ENCODE assay signal across 29 cellular contexts in the genomic region with DNA sequence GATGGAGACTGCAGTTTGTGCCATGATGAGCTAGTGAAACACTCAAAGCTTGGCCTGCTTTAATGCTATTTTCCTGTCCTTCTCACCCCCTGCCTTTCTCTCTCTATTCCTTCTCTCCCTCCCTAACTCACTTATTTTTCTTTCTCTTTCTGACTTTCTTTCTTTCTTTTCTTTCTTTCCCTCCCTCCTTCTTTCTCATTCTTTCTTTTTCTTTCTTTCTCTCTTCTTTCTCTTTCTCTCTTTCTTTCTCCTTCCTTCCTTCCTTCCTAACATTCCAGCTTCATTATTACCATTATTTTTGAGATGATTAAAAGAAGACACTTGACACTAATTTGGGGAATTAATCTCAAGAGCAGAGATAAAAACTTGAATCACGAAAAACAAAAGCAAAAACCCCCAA.
"Had no signal": no experiment of that assay in that cellular context is flagged by ENCODE, and none has a peak within 500 bp of the region (broad histone marks: within the 10 kb centered on the region; RNA-seq: fewer than 3 reads in every experiment).

No MANE protein-coding gene starts in this region.

- H3K27me3 Mint-ChIP-seq: type B pancreatic cell had no signal

- H3K36me3 ChIP-seq: stomach, suprapubic skin, thoracic aorta, thyroid gland, tibial artery, tibial nerve, transverse colon, upper lobe of left lung, upper lobe of right lung, uterus, vagina had no signal

- H3K9me3 Mint-ChIP-seq: stimulated activated effector memory CD8-positive, alpha-beta T cell treated with anti-CD3 and anti-CD28 coated beads, Interleukin-12 subunit alpha, Interleukin-12 subunit beta, amount 100 ng/mL, for 72 hours; stimulated activated memory B cell treated with anti-CD40 and anti-IgM and Interleukin-4, amounts not matched to agents 10 μg/mL and 1 μg/mL and 100 μg/mL, for 72 hours; stimulated activated naive B cell treated with anti-CD40 and anti-IgM and Interleukin-4, amounts not matched to agents 10 μg/mL and 1 μg/mL and 100 μg/mL, for 72 hours; stimulated activated naive CD8-positive, alpha-beta T cell treated with anti-CD3 and anti-CD28 coated beads, Interleukin-15, amount 100 ng/mL, for 72 hours; stimulated activated naive CD8-positive, alpha-beta T cell treated with anti-CD3 and anti-CD28 coated beads, Interleukin-15, Interleukin-2, amounts not matched to agents 100 ng/mL and 50 ng/mL, for 24 hours; type B pancreatic cell had no signal

- H3K4me1 ChIP-seq: testis, upper lobe of left lung, upper lobe of right lung, uterus had no signal

- H3K4me3 ChIP-seq: stomach, suprapubic skin, testis, thoracic aorta, thyroid gland, tibial artery, tibial nerve, transverse colon, upper lobe of left lung, upper lobe of right lung, uterus, vagina had no signal

- H3K4me3 Mint-ChIP-seq: stimulated activated effector memory CD8-positive, alpha-beta T cell treated with anti-CD3 and anti-CD28 coated beads, Interleukin-12 subunit alpha, Interleukin-12 subunit beta, amount 100 ng/mL, for 72 hours; stimulated activated memory B cell treated with anti-CD40 and anti-IgM and Interleukin-4, amounts not matched to agents 10 μg/mL and 1 μg/mL and 100 μg/mL, for 72 hours; stimulated activated naive B cell treated with anti-CD40 and anti-IgM and Interleukin-4, amounts not matched to agents 10 μg/mL and 1 μg/mL and 100 μg/mL, for 72 hours; stimulated activated naive CD8-positive, alpha-beta T cell treated with anti-CD3 and anti-CD28 coated beads, Interleukin-15, amount 100 ng/mL, for 72 hours; stimulated activated naive CD8-positive, alpha-beta T cell treated with anti-CD3 and anti-CD28 coated beads, Interleukin-15, Interleukin-2, amounts not matched to agents 100 ng/mL and 50 ng/mL, for 24 hours; type B pancreatic cell had no signal

- H3K4me1 Mint-ChIP-seq: stimulated activated effector memory CD8-positive, alpha-beta T cell treated with anti-CD3 and anti-CD28 coated beads, Interleukin-12 subunit alpha, Interleukin-12 subunit beta, amount 100 ng/mL, for 72 hours; stimulated activated memory B cell treated with anti-CD40 and anti-IgM and Interleukin-4, amounts not matched to agents 10 μg/mL and 1 μg/mL and 100 μg/mL, for 72 hours; stimulated activated naive B cell treated with anti-CD40 and anti-IgM and Interleukin-4, amounts not matched to agents 10 μg/mL and 1 μg/mL and 100 μg/mL, for 72 hours; stimulated activated naive CD8-positive, alpha-beta T cell treated with anti-CD3 and anti-CD28 coated beads, Interleukin-15, amount 100 ng/mL, for 72 hours had no signal

- ATAC-seq: stimulated activated effector memory CD8-positive, alpha-beta T cell treated with anti-CD3 and anti-CD28 coated beads, Interleukin-12 subunit alpha, Interleukin-12 subunit beta, amount 100 ng/mL, for 72 hours; stimulated activated memory B cell treated with anti-CD40 and anti-IgM and Interleukin-4, amounts not matched to agents 10 μg/mL and 1 μg/mL and 100 μg/mL, for 72 hours; stimulated activated naive B cell treated with anti-CD40 and anti-IgM and Interleukin-4, amounts not matched to agents 10 μg/mL and 1 μg/mL and 100 μg/mL, for 72 hours; stimulated activated naive CD8-positive, alpha-beta T cell treated with anti-CD3 and anti-CD28 coated beads, Interleukin-15, amount 100 ng/mL, for 72 hours; stimulated activated naive CD8-positive, alpha-beta T cell treated with anti-CD3 and anti-CD28 coated beads, Interleukin-15, Interleukin-2, amounts not matched to agents 100 U/mL and 50 U/mL, for 24 hours; upper lobe of right lung had no signal

- FAIRE-seq: urothelium cell line had no signal

- H3K27ac Mint-ChIP-seq: stimulated activated effector memory CD8-positive, alpha-beta T cell treated with anti-CD3 and anti-CD28 coated beads, Interleukin-12 subunit alpha, Interleukin-12 subunit beta, amount 100 ng/mL, for 72 hours; stimulated activated memory B cell treated with anti-CD40 and anti-IgM and Interleukin-4, amounts not matched to agents 10 μg/mL and 1 μg/mL and 100 μg/mL, for 72 hours; stimulated activated naive B cell treated with anti-CD40 and anti-IgM and Interleukin-4, amounts not matched to agents 10 μg/mL and 1 μg/mL and 100 μg/mL, for 72 hours; stimulated activated naive CD8-positive, alpha-beta T cell treated with anti-CD3 and anti-CD28 coated beads, Interleukin-15, amount 100 ng/mL, for 72 hours; stimulated activated naive CD8-positive, alpha-beta T cell treated with anti-CD3 and anti-CD28 coated beads, Interleukin-15, Interleukin-2, amounts not matched to agents 100 ng/mL and 50 ng/mL, for 24 hours; type B pancreatic cell had no signal

- DNase-seq: stimulated activated CD4-positive, alpha-beta T cell treated with anti-CD3 and anti-CD28 coated beads, Interleukin-2, amount 100 ng/mL, for 48 hours; stimulated activated CD4-positive, alpha-beta T cell treated with anti-CD3 and anti-CD28 coated beads, Interleukin-4, amount 100 ng/mL, for 1 hour; stimulated activated CD4-positive, alpha-beta T cell treated with anti-CD3 and anti-CD28 coated beads, Interleukin-4, amount 100 ng/mL, for 24 hours; stimulated activated CD4-positive, alpha-beta T cell treated with anti-CD3 and anti-CD28 coated beads, Interleukin-4, amount 100 ng/mL, for 4 hours; stimulated activated CD8-positive, alpha-beta memory T cell treated with anti-CD3 and anti-CD28 coated beads, Interleukin-4, amount 100 ng/mL, for 48 hours; stimulated activated naive B cell treated with anti-CD40 and anti-IgM and Interleukin-4, amounts not matched to agents 10 μg/mL and 1 μg/mL and 100 μg/mL, for 72 hours; stimulated activated naive CD4-positive, alpha-beta T cell; stimulated activated naive CD4-positive, alpha-beta T cell treated with Interleukin-2 at 50 U/mL for 16 hours; stimulated activated naive CD8-positive, alpha-beta T cell treated with anti-CD3 and anti-CD28 coated beads, Interleukin-15, amount 100 ng/mL, for 72 hours; stimulated activated naive CD8-positive, alpha-beta T cell treated with anti-CD3 and anti-CD28 coated beads, Interleukin-15, Interleukin-2, amounts not matched to agents 100 U/mL and 50 U/mL, for 24 hours; stomach; substantia nigra; testis; thyroid gland; tibial artery; transverse colon; trophoblast cell; upper lobe of left lung; upper lobe of right lung; uterus had no signal

- H3K27me3 ChIP-seq: suprapubic skin, testis, thyroid gland, tibial nerve, transverse colon, upper lobe of left lung, upper lobe of right lung, uterus, vagina had no signal

- H3K27ac ChIP-seq: stomach, suprapubic skin, testis, thoracic aorta, thyroid gland, tibial artery, tibial nerve, transverse colon, upper lobe of left lung, upper lobe of right lung, uterus, vagina had no signal

- H3K9me3 ChIP-seq: suprapubic skin, testis, thoracic aorta, thyroid gland, transverse colon, upper lobe of left lung, upper lobe of right lung, uterus, vagina had no signal
